8 cellular contexts compared by ENCODE assay signal in the genomic region with DNA sequence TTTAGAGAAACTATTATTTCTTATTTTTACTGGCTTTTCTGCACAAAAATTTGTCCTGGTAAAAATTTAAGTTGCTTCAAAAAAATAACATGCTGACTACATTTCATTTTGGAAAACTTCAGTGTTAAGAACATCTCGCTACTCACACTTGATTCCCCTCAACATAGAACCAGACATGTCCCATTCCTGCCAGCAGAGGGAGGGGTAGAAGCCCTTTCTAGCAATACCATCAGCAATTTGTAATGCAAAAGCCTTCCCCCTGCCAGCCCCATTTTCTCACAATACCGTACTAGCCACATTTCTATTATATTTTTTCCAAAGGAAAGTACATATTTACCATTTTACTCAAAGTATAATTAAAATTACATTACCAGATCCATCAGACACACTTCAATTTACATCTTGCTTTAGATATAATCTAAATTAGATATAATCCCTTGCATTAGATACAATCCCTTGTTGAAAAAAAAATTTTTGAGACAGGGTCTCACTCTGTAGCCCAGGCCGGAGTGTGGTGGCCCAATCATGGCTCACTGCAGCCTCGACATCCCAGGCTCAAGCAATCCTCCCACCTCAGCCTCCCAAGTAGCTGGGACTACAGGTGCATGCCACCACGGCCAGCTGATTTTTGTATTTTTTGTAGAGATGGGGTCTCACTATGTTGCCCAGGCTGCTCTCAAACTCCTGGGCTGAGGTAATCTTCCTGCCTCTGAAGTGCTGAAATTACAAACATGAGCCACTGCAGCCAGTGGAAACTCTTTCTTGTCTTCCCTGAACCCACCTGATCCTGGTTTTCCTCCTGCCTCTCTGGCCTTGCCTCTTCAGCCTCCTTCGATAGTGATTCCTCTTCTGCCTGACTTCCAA. TPM values are rescaled to one million over a fixed set of nuclear protein-coding genes. Genes with fewer than 3 reads are reported as not detected.
A peak's percentile ranks its signal among the peaks of the same experiment; 100 is the strongest.
DNase-seq lines count a peak whose midpoint lies in the region; ATAC-seq, FAIRE-seq and TF ChIP-seq lines count a peak whose summit lies in the region.

No MANE protein-coding gene starts in this region.

- DNase-seq in CD4-positive, alpha-beta T cell, result peak in 3 of 10 experiments; percentile 1 to 16 (median 8)
- DNase-seq in HL-60 (ENCODE audit: low read depth in 1 of 2, low spot score in 1 of 2) (peak in 1 of 2 experiments; percentile 59), SK-N-DZ (ENCODE audit: low spot score) (peak; percentile 43), ecto neural progenitor cell (ENCODE audit: low spot score) (peak; percentile 56), lung microvascular endothelial cell (ENCODE audit: low read depth in 2 of 2) (peak; percentile 61 to 77), urothelium cell line (ENCODE audit: low spot score) (peak; percentile 57)

- CTCF ChIA-PET in CD4-positive, alpha-beta T cell (lab: Charles Lee), result no interaction called here

- POLR2A ChIA-PET in CD4-positive, alpha-beta T cell (lab: Charles Lee), result no interaction called here

- H3K36me3 Mint-ChIP-seq in CD4-positive, alpha-beta T cell (ENCODE audit: low read depth), result peaks cover 23% of the 10 kb centered on the region

- peaks cover 7% of the 10 kb centered on the region for H3K9me3 Mint-ChIP-seq in CD4-positive, alpha-beta T cell

- peak; percentile 59 for ATAC-seq in CD4-positive, alpha-beta T cell (ENCODE audit: poor library complexity)
- ATAC-seq in GM18519 (IDR thresholded peaks at IDR 0.05; ENCODE audit: low FRiP score, unreplicated experiment), result peak; percentile 88
- ATAC-seq in HG03045 (IDR thresholded peaks at IDR 0.05; ENCODE audit: unreplicated experiment), result no peak

- TF ChIP-seq CTCF in CD4-positive, alpha-beta T cell (IDR thresholded peaks at IDR 0.05), result peak; percentile 53
- peak; percentile 35 for TF ChIP-seq CTCF in HL-60 (IDR thresholded peaks at IDR 0.05; ENCODE audit: insufficient read depth, low read length)

- no peak for FAIRE-seq in urothelium cell line (lab: Jason Lieb, UNC)

- H3K27ac ChIP-seq in CD4-positive, alpha-beta T cell (ENCODE audit: low read depth, low read length), result no peak overlapping the region
- H3K27ac ChIP-seq in HL-60 (replicated peaks), result no peak overlapping the region

- H3K9me3 ChIP-seq in CD4-positive, alpha-beta T cell (ENCODE audit: control insufficient read depth, low read length), result no peaks in the 10 kb centered on the region

- no peak overlapping the region for H3K4me3 ChIP-seq in HL-60 (replicated peaks; ENCODE audit: insufficient read depth, low read length)

- H3K4me1 Mint-ChIP-seq in CD4-positive, alpha-beta T cell (ENCODE audit: low read depth), result no peaks in the 10 kb centered on the region

- no peaks in the 10 kb centered on the region for H3K27me3 ChIP-seq in CD4-positive, alpha-beta T cell (ENCODE audit: control insufficient read depth, insufficient read depth, low read length)
- H3K27me3 ChIP-seq in HL-60 (ENCODE audit: insufficient read depth, poor library complexity, severe bottlenecking), result no peaks in the 10 kb centered on the region

- no peak overlapping the region for H3K4me3 Mint-ChIP-seq in CD4-positive, alpha-beta T cell

- intact Hi-C loops in CD4-positive, alpha-beta T cell (cut with DNase I, micrococcal nuclease), result loop anchor here (1.0 to 5.0 kb wide), 2 partner anchors 66 to 329 kb away; no protein-coding TSS in a partner anchor

- H3K27me3 Mint-ChIP-seq in CD4-positive, alpha-beta T cell, result no peaks in the 10 kb centered on the region

- H3K27ac Mint-ChIP-seq in CD4-positive, alpha-beta T cell, result no peak overlapping the region

RNA-seq across cellular contexts. Expression of gene IDNK, which starts 39.6 kb away (rescaled TPM):
- total RNA-seq in CD4-positive, alpha-beta T cell, result 1 to 10 TPM; 5.4 to 5.6 TPM
- 0.29 and 1.6 TPM in 2 replicates for polyA plus RNA-seq in SK-N-DZ (2014; cell fraction: cytosol; rRNA removed)
- polyA plus RNA-seq in SK-N-DZ (2014; cell fraction: nucleus; rRNA removed), result 0.13 and 0.38 TPM in 2 replicates
- total RNA-seq in lung microvascular endothelial cell, result 3.0 and 4.8 TPM in 2 replicates

RNA-seq across cellular contexts. Expression of gene FRMD3, which starts 45.2 kb away (rescaled TPM):
- 1 to 10 TPM in 1 of 2 experiments, under 1 TPM in 1; 0.53 to 1.0 TPM for total RNA-seq in CD4-positive, alpha-beta T cell
- polyA plus RNA-seq in SK-N-DZ (2014; cell fraction: cytosol; rRNA removed), result 1.7 and 2.3 TPM in 2 replicates
- polyA plus RNA-seq in SK-N-DZ (2014; cell fraction: nucleus; rRNA removed), result 1.5 and 1.9 TPM in 2 replicates
- 2.4 and 6.8 TPM in 2 replicates for total RNA-seq in lung microvascular endothelial cell
